In genomic region chr2:71276311-71277158, GRCh38 we compare ENCODE assay signal across 1 cellular context.
TF ChIP-seq lines count a peak whose summit lies in the region.

No MANE protein-coding gene starts in this region.

TF ChIP-seq in HEK293, 187 proteins besides CTCF, POLR2A, EP300 and RAD21 (continued from another document):
- no peak for TF ChIP-seq PRDM2 (tag by site-specific recombination; IDR thresholded peaks at IDR 0.05; ENCODE audit: borderline replicate concordance)
- TF ChIP-seq ZFP41 (tag by site-specific recombination; IDR thresholded peaks at IDR 0.05; ENCODE audit: borderline replicate concordance), result no peak
